ENCODE assay signal across 2 cellular contexts in the genomic region with DNA sequence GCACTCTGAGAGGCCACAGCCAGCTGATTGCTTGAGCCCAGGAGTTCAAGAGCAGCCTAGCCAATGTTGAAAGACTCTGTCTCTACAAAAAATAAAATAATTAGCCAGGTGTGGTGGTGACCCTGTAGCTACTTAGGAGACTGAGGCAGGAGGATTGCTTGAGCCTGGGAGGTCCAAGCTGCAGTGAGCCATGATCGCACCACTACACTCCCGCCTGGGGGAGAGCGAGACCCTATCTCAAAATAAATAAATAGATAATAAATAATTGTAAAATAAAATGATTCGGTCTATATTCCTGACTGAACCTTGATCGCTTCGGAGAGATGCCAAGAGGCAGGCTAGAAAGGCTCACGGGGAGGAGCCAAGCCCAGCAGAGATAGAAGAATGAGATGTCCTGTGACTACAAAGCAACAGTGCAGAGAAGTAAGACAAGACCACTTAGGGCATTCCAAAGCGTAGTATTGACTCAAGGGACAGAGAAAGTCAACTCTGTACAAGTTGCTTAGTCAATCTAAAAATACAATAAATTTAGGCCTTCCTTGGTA.
TF ChIP-seq lines count a peak whose summit lies in the region.

No MANE protein-coding gene starts in this region.

TF ChIP-seq in H1, 55 proteins besides CTCF, POLR2A, EP300 and RAD21 (continues in another document):
- TF ChIP-seq NRF1 (IDR thresholded peaks at IDR 0.05; ENCODE audit: low read depth, low read length) (no peak), SP1 (IDR thresholded peaks at IDR 0.05; ENCODE audit: low read depth, low read length) (no peak), SIN3A (conservative IDR thresholded peaks at IDR 0.05 in 1 of 2, IDR thresholded peaks at IDR 0.05 in 1 of 2; ENCODE audit: low read depth in 1 of 2, low read length in 2 of 2) (no peak), CHD2 (IDR thresholded peaks at IDR 0.05; ENCODE audit: low read length) (no peak), SIX5 (IDR thresholded peaks at IDR 0.05; ENCODE audit: low read depth, low read length) (no peak), SUZ12 (IDR thresholded peaks at IDR 0.05; ENCODE audit: low read length) (no peak), PHF8 (conservative IDR thresholded peaks at IDR 0.05; ENCODE audit: low read depth, low read length) (no peak), TBP (IDR thresholded peaks at IDR 0.05; ENCODE audit: low read depth, low read length) (no peak), SIRT6 (IDR thresholded peaks at IDR 0.05; ENCODE audit: low read length) (no peak), USF2 (IDR thresholded peaks at IDR 0.05; ENCODE audit: low read length) (no peak), NANOG (IDR thresholded peaks at IDR 0.05; ENCODE audit: insufficient read depth, low read depth, low read length, poor library complexity, severe bottlenecking) (no peak), BRCA1 (IDR thresholded peaks at IDR 0.05; ENCODE audit: low read depth, low read length) (no peak), CTBP2 (IDR thresholded peaks at IDR 0.05; ENCODE audit: borderline replicate concordance, insufficient read depth, insufficient read length, low read length) (no peak)
- TF ChIP-seq, protein P1, sequence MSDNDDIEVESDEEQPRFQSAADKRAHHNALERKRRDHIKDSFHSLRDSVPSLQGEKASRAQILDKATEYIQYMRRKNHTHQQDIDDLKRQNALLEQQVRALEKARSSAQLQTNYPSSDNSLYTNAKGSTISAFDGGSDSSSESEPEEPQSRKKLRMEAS (IDR thresholded peaks at IDR 0.05), result no peak
- TF ChIP-seq, protein P2, sequence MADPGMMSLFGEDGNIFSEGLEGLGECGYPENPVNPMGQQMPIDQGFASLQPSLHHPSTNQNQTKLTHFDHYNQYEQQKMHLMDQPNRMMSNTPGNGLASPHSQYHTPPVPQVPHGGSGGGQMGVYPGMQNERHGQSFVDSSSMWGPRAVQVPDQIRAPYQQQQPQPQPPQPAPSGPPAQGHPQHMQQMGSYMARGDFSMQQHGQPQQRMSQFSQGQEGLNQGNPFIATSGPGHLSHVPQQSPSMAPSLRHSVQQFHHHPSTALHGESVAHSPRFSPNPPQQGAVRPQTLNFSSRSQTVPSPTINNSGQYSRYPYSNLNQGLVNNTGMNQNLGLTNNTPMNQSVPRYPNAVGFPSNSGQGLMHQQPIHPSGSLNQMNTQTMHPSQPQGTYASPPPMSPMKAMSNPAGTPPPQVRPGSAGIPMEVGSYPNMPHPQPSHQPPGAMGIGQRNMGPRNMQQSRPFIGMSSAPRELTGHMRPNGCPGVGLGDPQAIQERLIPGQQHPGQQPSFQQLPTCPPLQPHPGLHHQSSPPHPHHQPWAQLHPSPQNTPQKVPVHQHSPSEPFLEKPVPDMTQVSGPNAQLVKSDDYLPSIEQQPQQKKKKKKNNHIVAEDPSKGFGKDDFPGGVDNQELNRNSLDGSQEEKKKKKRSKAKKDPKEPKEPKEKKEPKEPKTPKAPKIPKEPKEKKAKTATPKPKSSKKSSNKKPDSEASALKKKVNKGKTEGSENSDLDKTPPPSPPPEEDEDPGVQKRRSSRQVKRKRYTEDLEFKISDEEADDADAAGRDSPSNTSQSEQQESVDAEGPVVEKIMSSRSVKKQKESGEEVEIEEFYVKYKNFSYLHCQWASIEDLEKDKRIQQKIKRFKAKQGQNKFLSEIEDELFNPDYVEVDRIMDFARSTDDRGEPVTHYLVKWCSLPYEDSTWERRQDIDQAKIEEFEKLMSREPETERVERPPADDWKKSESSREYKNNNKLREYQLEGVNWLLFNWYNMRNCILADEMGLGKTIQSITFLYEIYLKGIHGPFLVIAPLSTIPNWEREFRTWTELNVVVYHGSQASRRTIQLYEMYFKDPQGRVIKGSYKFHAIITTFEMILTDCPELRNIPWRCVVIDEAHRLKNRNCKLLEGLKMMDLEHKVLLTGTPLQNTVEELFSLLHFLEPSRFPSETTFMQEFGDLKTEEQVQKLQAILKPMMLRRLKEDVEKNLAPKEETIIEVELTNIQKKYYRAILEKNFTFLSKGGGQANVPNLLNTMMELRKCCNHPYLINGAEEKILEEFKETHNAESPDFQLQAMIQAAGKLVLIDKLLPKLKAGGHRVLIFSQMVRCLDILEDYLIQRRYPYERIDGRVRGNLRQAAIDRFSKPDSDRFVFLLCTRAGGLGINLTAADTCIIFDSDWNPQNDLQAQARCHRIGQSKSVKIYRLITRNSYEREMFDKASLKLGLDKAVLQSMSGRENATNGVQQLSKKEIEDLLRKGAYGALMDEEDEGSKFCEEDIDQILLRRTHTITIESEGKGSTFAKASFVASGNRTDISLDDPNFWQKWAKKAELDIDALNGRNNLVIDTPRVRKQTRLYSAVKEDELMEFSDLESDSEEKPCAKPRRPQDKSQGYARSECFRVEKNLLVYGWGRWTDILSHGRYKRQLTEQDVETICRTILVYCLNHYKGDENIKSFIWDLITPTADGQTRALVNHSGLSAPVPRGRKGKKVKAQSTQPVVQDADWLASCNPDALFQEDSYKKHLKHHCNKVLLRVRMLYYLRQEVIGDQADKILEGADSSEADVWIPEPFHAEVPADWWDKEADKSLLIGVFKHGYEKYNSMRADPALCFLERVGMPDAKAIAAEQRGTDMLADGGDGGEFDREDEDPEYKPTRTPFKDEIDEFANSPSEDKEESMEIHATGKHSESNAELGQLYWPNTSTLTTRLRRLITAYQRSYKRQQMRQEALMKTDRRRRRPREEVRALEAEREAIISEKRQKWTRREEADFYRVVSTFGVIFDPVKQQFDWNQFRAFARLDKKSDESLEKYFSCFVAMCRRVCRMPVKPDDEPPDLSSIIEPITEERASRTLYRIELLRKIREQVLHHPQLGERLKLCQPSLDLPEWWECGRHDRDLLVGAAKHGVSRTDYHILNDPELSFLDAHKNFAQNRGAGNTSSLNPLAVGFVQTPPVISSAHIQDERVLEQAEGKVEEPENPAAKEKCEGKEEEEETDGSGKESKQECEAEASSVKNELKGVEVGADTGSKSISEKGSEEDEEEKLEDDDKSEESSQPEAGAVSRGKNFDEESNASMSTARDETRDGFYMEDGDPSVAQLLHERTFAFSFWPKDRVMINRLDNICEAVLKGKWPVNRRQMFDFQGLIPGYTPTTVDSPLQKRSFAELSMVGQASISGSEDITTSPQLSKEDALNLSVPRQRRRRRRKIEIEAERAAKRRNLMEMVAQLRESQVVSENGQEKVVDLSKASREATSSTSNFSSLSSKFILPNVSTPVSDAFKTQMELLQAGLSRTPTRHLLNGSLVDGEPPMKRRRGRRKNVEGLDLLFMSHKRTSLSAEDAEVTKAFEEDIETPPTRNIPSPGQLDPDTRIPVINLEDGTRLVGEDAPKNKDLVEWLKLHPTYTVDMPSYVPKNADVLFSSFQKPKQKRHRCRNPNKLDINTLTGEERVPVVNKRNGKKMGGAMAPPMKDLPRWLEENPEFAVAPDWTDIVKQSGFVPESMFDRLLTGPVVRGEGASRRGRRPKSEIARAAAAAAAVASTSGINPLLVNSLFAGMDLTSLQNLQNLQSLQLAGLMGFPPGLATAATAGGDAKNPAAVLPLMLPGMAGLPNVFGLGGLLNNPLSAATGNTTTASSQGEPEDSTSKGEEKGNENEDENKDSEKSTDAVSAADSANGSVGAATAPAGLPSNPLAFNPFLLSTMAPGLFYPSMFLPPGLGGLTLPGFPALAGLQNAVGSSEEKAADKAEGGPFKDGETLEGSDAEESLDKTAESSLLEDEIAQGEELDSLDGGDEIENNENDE (IDR thresholded peaks at IDR 0.05; ENCODE audit: insufficient replicate concordance, low read length), result no peak

TF ChIP-seq in GM23338, 12 proteins besides CTCF, POLR2A, EP300 and RAD21:
- TF ChIP-seq ZNF462 (CRISPR knock-in tag; IDR thresholded peaks at IDR 0.05), result no peak
- no peak for TF ChIP-seq ZNF114 (CRISPR knock-in tag; IDR thresholded peaks at IDR 0.05)
- TF ChIP-seq ZNF331 (CRISPR knock-in tag; IDR thresholded peaks at IDR 0.05; ENCODE audit: low read depth), result no peak
- no peak for TF ChIP-seq REST (IDR thresholded peaks at IDR 0.05; ENCODE audit: unreplicated experiment)
- no peak for TF ChIP-seq POLR2AphosphoS5 (IDR thresholded peaks at IDR 0.05; ENCODE audit: low read depth)
- TF ChIP-seq, protein P3, sequence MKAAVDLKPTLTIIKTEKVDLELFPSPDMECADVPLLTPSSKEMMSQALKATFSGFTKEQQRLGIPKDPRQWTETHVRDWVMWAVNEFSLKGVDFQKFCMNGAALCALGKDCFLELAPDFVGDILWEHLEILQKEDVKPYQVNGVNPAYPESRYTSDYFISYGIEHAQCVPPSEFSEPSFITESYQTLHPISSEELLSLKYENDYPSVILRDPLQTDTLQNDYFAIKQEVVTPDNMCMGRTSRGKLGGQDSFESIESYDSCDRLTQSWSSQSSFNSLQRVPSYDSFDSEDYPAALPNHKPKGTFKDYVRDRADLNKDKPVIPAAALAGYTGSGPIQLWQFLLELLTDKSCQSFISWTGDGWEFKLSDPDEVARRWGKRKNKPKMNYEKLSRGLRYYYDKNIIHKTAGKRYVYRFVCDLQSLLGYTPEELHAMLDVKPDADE (IDR thresholded peaks at IDR 0.05), result no peak
- TF ChIP-seq NANOG (IDR thresholded peaks at IDR 0.05; ENCODE audit: borderline replicate concordance), result no peak
- no peak for TF ChIP-seq EZH2 (IDR thresholded peaks at IDR 0.05; ENCODE audit: low read depth, unreplicated experiment)
- no peak for TF ChIP-seq EZH2phosphoT487 (IDR thresholded peaks at IDR 0.05; ENCODE audit: unreplicated experiment)
- TF ChIP-seq JUNB (IDR thresholded peaks at IDR 0.05; ENCODE audit: unreplicated experiment), result no peak
- no peak for TF ChIP-seq CREB1 (CRISPR knock-in tag; IDR thresholded peaks at IDR 0.05; ENCODE audit: low read depth)
- TF ChIP-seq STAT1 (IDR thresholded peaks at IDR 0.05; ENCODE audit: unreplicated experiment), result no peak
